22 cellular contexts compared by ENCODE assay signal in genomic region chr4:110032603-110033002, GRCh38.
DNase-seq lines count a peak whose midpoint lies in the region; ATAC-seq, FAIRE-seq and TF ChIP-seq lines count a peak whose summit lies in the region.
"Had no signal": no experiment of that assay in that cellular context is flagged by ENCODE, and none has a peak within 500 bp of the region (broad histone marks: within the 10 kb centered on the region; RNA-seq: fewer than 3 reads in every experiment).

No MANE protein-coding gene starts in this region.

- no peak for FAIRE-seq in K562 (lab: Jason Lieb, UNC)

- no peaks in the 10 kb centered on the region for H3K9me1 ChIP-seq in K562 (ENCODE audit: control insufficient read depth, insufficient read depth, low read length)

- no peak for TF ChIP-seq POLR2A in K562 (conservative IDR thresholded peaks at IDR 0.05)

- H3K27me3 Mint-ChIP-seq in activated T-cell treated with anti-CD3 and anti-CD28 coated beads, Interleukin-2, amount 50 U/mL, for 72 hours (ENCODE audit: low read depth) = peaks cover 61% of the 10 kb centered on the region
- peaks cover 2% of the 10 kb centered on the region for H3K27me3 Mint-ChIP-seq in endodermal cell (ENCODE audit: insufficient read depth)

- no peaks in the 10 kb centered on the region for H4K20me1 ChIP-seq in K562 (replicated peaks; ENCODE audit: control insufficient read depth, insufficient read depth, low read length)

- peaks cover 6% of the 10 kb centered on the region for H3K4me1 Mint-ChIP-seq in activated T-cell treated with anti-CD3 and anti-CD28 coated beads, Interleukin-2, amount 50 U/mL, for 72 hours (ENCODE audit: low read depth)
- peaks cover 11% of the 10 kb centered on the region for H3K4me1 Mint-ChIP-seq in endodermal cell

- peaks cover 0 to 3% of the 10 kb centered on the region in 2 experiments; a peak in 2 of 5 replicates for H3K4me1 ChIP-seq in K562 (replicated peaks in 1 of 2; ENCODE audit: control insufficient read depth in 2 of 2, insufficient read depth in 2 of 2, low read length in 2 of 2)
- no peaks in the 10 kb centered on the region for H3K4me1 ChIP-seq in endodermal cell (ENCODE audit: control insufficient read depth, insufficient read depth, low read length)
- H3K4me1 ChIP-seq: tibial artery had no signal

- H2AFZ ChIP-seq in K562 (ENCODE audit: low read depth, low read length) = no peak overlapping the region

- no peak overlapping the region for H3K27ac Mint-ChIP-seq in activated T-cell treated with anti-CD3 and anti-CD28 coated beads, Interleukin-2, amount 50 U/mL, for 72 hours
- no peak overlapping the region for H3K27ac Mint-ChIP-seq in endodermal cell
- H3K27ac Mint-ChIP-seq: activated CD8-positive, alpha-beta T cell treated with anti-CD3 and anti-CD28 coated beads for 36 hours; activated naive CD8-positive, alpha-beta T cell treated with anti-CD3 and anti-CD28 coated beads, Interleukin-2, amount 50 U/mL, for 24 hours; activated T-helper 1 cell treated with anti-CD3 and anti-CD28 coated beads, Interleukin-12 subunit alpha, Interleukin-12 subunit beta, Interleukin-2, Interleukin-4 antibody, amounts not matched to agents 30 ng/mL and 10 ng/mL and 1 ng/mL, durations not matched to agents 14 hours and 24 hours and 36 hours had no signal

- peak; percentile 97 for DNase-seq in MV-4-11 (lab: John Stamatoyannopoulos, UW)
- DNase-seq in K562 (ENCODE audit: extremely low read depth in 1 of 4, low spot score in 3 of 4) = no peak
- no peak for DNase-seq in sciatic nerve (ENCODE audit: low spot score)
- no peak for DNase-seq in activated T-cell treated with anti-CD3 and anti-CD28 coated beads, Interleukin-2, amount 50 U/mL, for 72 hours
- no peak for DNase-seq in endodermal cell
- no peak for DNase-seq in middle frontal gyrus (ENCODE audit: extremely low spot score, low spot score)
- DNase-seq: activated CD8-positive, alpha-beta T cell treated with anti-CD3 and anti-CD28 coated beads for 36 hours; activated naive CD8-positive, alpha-beta T cell treated with anti-CD3 and anti-CD28 coated beads, Interleukin-2, amount 50 U/mL, for 24 hours; caudate nucleus; DMS79; effector CD4-positive, alpha-beta T cell; hippocampal formation; Karpas-422; NCI-H2029; stimulated activated CD4-positive, alpha-beta T cell treated with anti-CD3 and anti-CD28 coated beads, Interleukin-4, amount 100 ng/mL, for 4 hours had no signal

- 3% methylated on average over 5 of the region's 7 CpGs for WGBS in K562 (ENCODE audit: insufficient coverage, low coverage, missing lambda C conversion rate)
- 83 to 95% methylated on average over 1 to 7 of the region's 7 CpGs for WGBS in endodermal cell (ENCODE audit: insufficient coverage in 1 of 2, insufficient read length in 1 of 2), 2 experiments

- TF ChIP-seq EP300 in K562 (IDR thresholded peaks at IDR 0.05; ENCODE audit: low read length) = no peak

- TF ChIP-seq CTCF in K562 (IDR thresholded peaks at IDR 0.05 in 2 of 3, conservative IDR thresholded peaks at IDR 0.05 in 1 of 3; ENCODE audit: insufficient read depth in 2 of 3, low read depth in 1 of 3, low read length in 3 of 3) (no peak), endodermal cell (conservative IDR thresholded peaks at IDR 0.05) (no peak)

- intact Hi-C loops in K562 (cut with micrococcal nuclease) (no loop called here), sciatic nerve (cut with DNase I) (no loop called here)

- H3K4me3 Mint-ChIP-seq in activated T-cell treated with anti-CD3 and anti-CD28 coated beads, Interleukin-2, amount 50 U/mL, for 72 hours = no peak overlapping the region
- no peak overlapping the region for H3K4me3 Mint-ChIP-seq in endodermal cell
- H3K4me3 Mint-ChIP-seq: activated CD8-positive, alpha-beta T cell treated with anti-CD3 and anti-CD28 coated beads for 36 hours; activated naive CD8-positive, alpha-beta T cell treated with anti-CD3 and anti-CD28 coated beads, Interleukin-2, amount 50 U/mL, for 24 hours; activated T-helper 1 cell treated with anti-CD3 and anti-CD28 coated beads, Interleukin-12 subunit alpha, Interleukin-12 subunit beta, Interleukin-2, Interleukin-4 antibody, amounts not matched to agents 30 ng/mL and 10 ng/mL and 1 ng/mL, durations not matched to agents 14 hours and 24 hours and 36 hours had no signal

- H3K36me3 ChIP-seq in K562 (ENCODE audit: control insufficient read depth, insufficient read depth, low read length) (no peaks in the 10 kb centered on the region), endodermal cell (ENCODE audit: control insufficient read depth, insufficient read depth, low read length) (no peaks in the 10 kb centered on the region)
- H3K36me3 ChIP-seq: tibial artery had no signal

- H3K27me3 ChIP-seq in K562 (ENCODE audit: control insufficient read depth in 2 of 2, insufficient read depth in 2 of 2, low read length in 2 of 2) = peaks cover 7 to 11% of the 10 kb centered on the region in 2 experiments; a peak in 3 of 5 replicates
- H3K27me3 ChIP-seq in endodermal cell (ENCODE audit: control insufficient read depth, insufficient read depth, low read length, poor library complexity, severe bottlenecking) = no peaks in the 10 kb centered on the region

- no peak overlapping the region for H3K4me2 ChIP-seq in K562 (ENCODE audit: insufficient read depth, low read length)

- in situ Hi-C loops in K562 (cut with MboI) = no loop called here

- no TSS peak for BruUV-seq in K562 (replicated peaks; lab: Mats Ljungman, UMichigan)

- ATAC-seq in HG02678 (IDR thresholded peaks at IDR 0.05; ENCODE audit: unreplicated experiment) = peak; percentile 37
- ATAC-seq in K562 = peak; percentile 58; the same call in 2 of the 3 replicates
- ATAC-seq in sciatic nerve = peak; percentile 79
- no peak for ATAC-seq in activated T-cell treated with anti-CD3 and anti-CD28 coated beads, Interleukin-2, amount 50 U/mL, for 72 hours (replicated peaks in 1 of 2)
- ATAC-seq: activated CD8-positive, alpha-beta T cell treated with anti-CD3 and anti-CD28 coated beads for 36 hours; activated naive CD8-positive, alpha-beta T cell treated with anti-CD3 and anti-CD28 coated beads, Interleukin-2, amount 50 U/mL, for 24 hours; Panc1 had no signal

- CTCF ChIA-PET in K562 (lab: Yijun Ruan, JAX; ENCODE audit: low intra/inter-chr PET ratio) = interaction anchor here (0.6 kb wide), 1 partner anchor 30 kb away, joined by 3 read pairs; no protein-coding TSS in a partner anchor

- POLR2A ChIA-PET in K562 (lab: Yijun Ruan, JAX) = interaction anchor here (0.7 kb wide), 1 partner anchor 10 kb away, joined by 4 read pairs; no protein-coding TSS in a partner anchor

- TF ChIP-seq RAD21 in K562 (CRISPR knock-in tag; conservative IDR thresholded peaks at IDR 0.05 in 1 of 2, IDR thresholded peaks at IDR 0.05 in 1 of 2) = no peak

- H3K4me3 ChIP-seq in K562 (no peak overlapping the region), endodermal cell (ENCODE audit: low read length) (no peak overlapping the region)
- H3K4me3 ChIP-seq: skin epidermis, tibial artery had no signal

- H3K9me3 ChIP-seq in K562 (replicated peaks; ENCODE audit: control insufficient read depth, insufficient read depth, low read depth, low read length) (no peaks in the 10 kb centered on the region), endodermal cell (ENCODE audit: control insufficient read depth, low read length) (no peaks in the 10 kb centered on the region)
- H3K9me3 ChIP-seq: tibial artery had no signal

- H3K79me2 ChIP-seq in K562 (ENCODE audit: control insufficient read depth, insufficient read depth, low read length) = no peaks in the 10 kb centered on the region

- no peak overlapping the region for H3K27ac ChIP-seq in K562 (ENCODE audit: extremely low read depth, low read depth, low read length)
- no peak overlapping the region for H3K27ac ChIP-seq in endodermal cell (ENCODE audit: low read depth, low read length)
- H3K27ac ChIP-seq: C4-2B, skin epidermis, tibial artery, VCaP had no signal

- no peak overlapping the region for H3K9ac ChIP-seq in K562 (ENCODE audit: insufficient read depth in 1 of 2, low read depth in 2 of 2, low read length in 2 of 2)
- H3K9ac ChIP-seq in endodermal cell (ENCODE audit: extremely low read depth, low read length, poor library complexity, severe bottlenecking) = no peak overlapping the region

- H3K36me3 Mint-ChIP-seq in activated T-cell treated with anti-CD3 and anti-CD28 coated beads, Interleukin-2, amount 50 U/mL, for 72 hours (ENCODE audit: insufficient read depth in 2 of 2) = peaks cover 3 to 6% of the 10 kb centered on the region in 2 donors
- no peaks in the 10 kb centered on the region for H3K36me3 Mint-ChIP-seq in endodermal cell (ENCODE audit: low read depth)

- H3K9me3 Mint-ChIP-seq in activated T-cell treated with anti-CD3 and anti-CD28 coated beads, Interleukin-2, amount 50 U/mL, for 72 hours = peaks cover 3 to 9% of the 10 kb centered on the region in 2 donors
- H3K9me3 Mint-ChIP-seq in endodermal cell = no peaks in the 10 kb centered on the region
- H3K9me3 Mint-ChIP-seq: activated CD8-positive, alpha-beta T cell treated with anti-CD3 and anti-CD28 coated beads for 36 hours; activated naive CD8-positive, alpha-beta T cell treated with anti-CD3 and anti-CD28 coated beads, Interleukin-2, amount 50 U/mL, for 24 hours had no signal

TF ChIP-seq in K562, 482 proteins besides CTCF, POLR2A, EP300 and RAD21 (continues in another document):
- TF ChIP-seq HDAC3 (IDR thresholded peaks at IDR 0.05; ENCODE audit: borderline replicate concordance, partially characterized antibody) (no peak), ETV1 (tag; conservative IDR thresholded peaks at IDR 0.05; ENCODE audit: low read depth) (no peak), CEBPG (CRISPR knock-in tag; IDR thresholded peaks at IDR 0.05) (no peak), CEBPG (tag; conservative IDR thresholded peaks at IDR 0.05 in 1 of 2, IDR thresholded peaks at IDR 0.05 in 1 of 2) (peak; percentile 59 to 78), ZZZ3 (IDR thresholded peaks at IDR 0.05) (no peak), RFX5 (IDR thresholded peaks at IDR 0.05; ENCODE audit: low read depth, low read length) (no peak), GABPA (tag; conservative IDR thresholded peaks at IDR 0.05; ENCODE audit: low read depth) (peak; percentile 42), ZNF384 (IDR thresholded peaks at IDR 0.05; ENCODE audit: low read depth, low read length) (peak; percentile 61)

Comparison
In these comparisons a context has a peak if more than half of its experiments do, and no peak if none do; other contexts are left out.
1. ATAC-seq: peak in HG02678 (single experiment), K562 (single experiment) and sciatic nerve (single experiment); none in activated T-cell treated with anti-CD3 and anti-CD28 coated beads, Interleukin-2, amount 50 U/mL, for 72 hours (0 of 2).